Comparison of ENCODE assay signal across 23 cellular contexts in the genomic region with DNA sequence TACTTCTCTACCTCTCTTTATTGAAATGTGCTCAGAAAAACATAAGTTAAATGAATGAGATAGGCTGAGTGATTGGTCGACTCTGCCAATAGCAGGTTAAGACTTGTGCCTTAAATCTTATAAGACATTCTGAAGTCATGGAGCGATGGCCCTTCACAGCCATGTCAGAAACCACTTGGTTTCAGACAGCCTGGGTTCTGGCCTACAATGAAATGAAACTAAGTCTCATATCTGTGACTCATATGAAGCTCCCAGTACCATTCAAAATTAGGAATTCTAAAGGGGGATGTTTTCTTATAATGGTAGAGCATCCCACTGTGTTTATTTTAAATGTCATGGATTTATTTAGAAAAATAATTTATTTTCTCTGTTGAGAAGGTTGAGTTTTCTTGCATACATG. TPM values are rescaled to one million over a fixed set of nuclear protein-coding genes. Genes with fewer than 3 reads are reported as not detected.
A peak's percentile ranks its signal among the peaks of the same experiment; 100 is the strongest.
DNase-seq lines count a peak whose midpoint lies in the region; ATAC-seq and TF ChIP-seq lines count a peak whose summit lies in the region.
"Had no signal": no experiment of that assay in that cellular context is flagged by ENCODE, and none has a peak within 500 bp of the region (broad histone marks: within the 10 kb centered on the region; RNA-seq: fewer than 3 reads in every experiment).

No MANE protein-coding gene starts in this region.

- DNase-seq in transverse colon (no peak), esophagus squamous epithelium (lab: John Stamatoyannopoulos, UW) (no peak)
- no peak for DNase-seq in effector CD8-positive, alpha-beta T cell (lab: John Stamatoyannopoulos, UW)
- DNase-seq: activated CD4-positive, alpha-beta T cell treated with anti-CD3 and anti-CD28 coated beads, Interleukin-2, amount 50 U/mL, for 48 hours; activated naive CD4-positive, alpha-beta T cell treated with Interleukin-2 at 50 U/mL for 16 hours; DND-41; effector CD4-positive, alpha-beta T cell; GOT3; Kasumi-1; naive thymus-derived CD8-positive, alpha-beta T cell; NCI-H1105 treated with DMSO at 0.1 percent for 48 hours; NCI-H2171; NCI-H526 treated with DMSO at 0.1 percent for 48 hours; ovary; right cardiac atrium; SHP77 treated with DMSO at 0.1 percent for 48 hours; testis had no signal

- H3K27ac ChIP-seq in transverse colon: no peak overlapping the region
- H3K27ac ChIP-seq in esophagus squamous epithelium: no peak overlapping the region
- H3K27ac ChIP-seq: esophagus muscularis mucosa, ovary, testis, VCaP had no signal

- TF ChIP-seq POLR2A in transverse colon (IDR thresholded peaks at IDR 0.05) (no peak), esophagus squamous epithelium (IDR thresholded peaks at IDR 0.05) (no peak)

- H3K27ac Mint-ChIP-seq in brain: peak overlapping the region in 3 of 5 experiments; percentile 3 to 77 (median 34)
- H3K27ac Mint-ChIP-seq: naive thymus-derived CD8-positive, alpha-beta T cell had no signal

- TF ChIP-seq EP300 in transverse colon (IDR thresholded peaks at IDR 0.05; ENCODE audit: low read depth): no peak

- H3K36me3 Mint-ChIP-seq in brain: peaks cover 57% of the 10 kb centered on the region

- no peaks in the 10 kb centered on the region for H3K36me3 ChIP-seq in transverse colon
- H3K36me3 ChIP-seq in esophagus squamous epithelium: no peaks in the 10 kb centered on the region
- H3K36me3 ChIP-seq: esophagus muscularis mucosa, ovary had no signal

- ATAC-seq in GM18868 (IDR thresholded peaks at IDR 0.05; ENCODE audit: unreplicated experiment) (peak; percentile 80), GM21576 (IDR thresholded peaks at IDR 0.05; ENCODE audit: unreplicated experiment) (peak; percentile 46), HG03066 (IDR thresholded peaks at IDR 0.05; ENCODE audit: low read depth, unreplicated experiment) (peak; percentile 75)
- ATAC-seq: naive thymus-derived CD8-positive, alpha-beta T cell; right cardiac atrium had no signal

- no peak overlapping the region for H3K4me3 Mint-ChIP-seq in brain
- H3K4me3 Mint-ChIP-seq: naive thymus-derived CD8-positive, alpha-beta T cell had no signal

- in situ Hi-C loops in transverse colon (cut with MboI; ENCODE audit: low pct_ligation_motif_present in 1 of 4, low pct_unique_long_range_greater_than_20kb in 1 of 4, low sequenced_read_pairs in 3 of 4): no loop called here

- intact Hi-C loops in transverse colon (cut with DNase I; ENCODE audit: low total_unique reads) (no loop called here), esophagus squamous epithelium (cut with DNase I) (no loop called here)

- H3K4me3 ChIP-seq in transverse colon: no peak overlapping the region
- H3K4me3 ChIP-seq in esophagus squamous epithelium: no peak overlapping the region
- H3K4me3 ChIP-seq: esophagus muscularis mucosa, ovary, testis had no signal

- peaks cover 0 to 19% (median 4%) of the 10 kb centered on the region in 5 experiments for H3K9me3 Mint-ChIP-seq in brain

- H3K27me3 Mint-ChIP-seq in brain: peaks cover 3% of the 10 kb centered on the region
- H3K27me3 Mint-ChIP-seq: naive thymus-derived CD8-positive, alpha-beta T cell had no signal

- TF ChIP-seq CTCF in brain (conservative IDR thresholded peaks at IDR 0.05) (no peak), transverse colon (IDR thresholded peaks at IDR 0.05) (no peak), esophagus squamous epithelium (IDR thresholded peaks at IDR 0.05) (no peak)

- H3K27me3 ChIP-seq in transverse colon: no peaks in the 10 kb centered on the region
- peaks cover 0 to 23% (median 0%) of the 10 kb centered on the region in 4 donors for H3K27me3 ChIP-seq in esophagus squamous epithelium
- H3K27me3 ChIP-seq: ovary, testis had no signal

- H3K4me1 Mint-ChIP-seq in brain: no peaks in the 10 kb centered on the region

- H3K9me3 ChIP-seq in transverse colon (no peaks in the 10 kb centered on the region), esophagus squamous epithelium (no peaks in the 10 kb centered on the region)
- H3K9me3 ChIP-seq: esophagus muscularis mucosa, ovary, testis had no signal

- WGBS in transverse colon (ENCODE audit: low coverage in 1 of 2), 2 donors: 91 to 93% methylated on average over 2 of the region's 2 CpGs
- 78 to 80% methylated on average over 2 of the region's 2 CpGs for WGBS in esophagus squamous epithelium, 2 donors

- no peaks in the 10 kb centered on the region for H3K4me1 ChIP-seq in transverse colon
- peaks cover 0 to 15% (median 0%) of the 10 kb centered on the region in 3 donors for H3K4me1 ChIP-seq in esophagus squamous epithelium
- H3K4me1 ChIP-seq: testis had no signal

RNA-seq across cellular contexts. Expression of gene PLXNC1, which starts 42.6 kb away (rescaled TPM):
- polyA plus RNA-seq in brain (ENCODE audit: insufficient read depth, low read depth, low replicate concordance): 2.2 TPM
- total RNA-seq in transverse colon: 10 to 100 TPM in 1 of 4 donors, 1 to 10 TPM in 3; 3.3 to 12.7 (median 6.8) TPM
- total RNA-seq in esophagus squamous epithelium: 1 to 10 TPM; 1.0 to 6.7 (median 2.6) TPM
